25 cellular contexts compared by ENCODE assay signal in genomic region chr21:27740084-27740483, GRCh38.
"Had no signal": no experiment of that assay in that cellular context is flagged by ENCODE, and none has a peak within 500 bp of the region (broad histone marks: within the 10 kb centered on the region; RNA-seq: fewer than 3 reads in every experiment).

No MANE protein-coding gene starts in this region.

- H3K4me1 ChIP-seq: gastrocnemius medialis, lower lobe of right lung, pancreas, psoas muscle, upper lobe of right lung had no signal

- H3K27me3 ChIP-seq: gastrocnemius medialis, hepatocyte, pancreas, stomach, tibial artery, upper lobe of right lung had no signal

- H3K36me3 ChIP-seq: gastrocnemius medialis, lower lobe of right lung, pancreas, stomach, tibial artery, upper lobe of right lung had no signal

- H3K9me3 ChIP-seq: gastrocnemius medialis, lower lobe of right lung, pancreas, psoas muscle, stomach, tibial artery, upper lobe of right lung had no signal

- ATAC-seq: activated naive CD4-positive, alpha-beta T cell treated with anti-CD3 and anti-CD28 coated beads, Interleukin-2, amount 50 U/mL, for 72 hours; activated T-cell treated with anti-CD3 and anti-CD28 coated beads, Interleukin-2, amount 50 U/mL, for 72 hours; gastrocnemius medialis; left colon; pancreas; psoas muscle; stimulated activated naive B cell treated with anti-CD40 and anti-IgM and Interleukin-4, amounts not matched to agents 10 μg/mL and 1 μg/mL and 100 μg/mL, for 72 hours; T-helper 17 cell; upper lobe of right lung had no signal

- H3K79me2 ChIP-seq: hepatocyte had no signal

- H3K4me3 ChIP-seq: gastrocnemius medialis, hepatocyte, lower lobe of right lung, pancreas, psoas muscle, stomach, tibial artery, upper lobe of right lung had no signal

- H3K27ac ChIP-seq: epithelial cell of prostate, gastrocnemius medialis, hepatocyte, lower lobe of right lung, pancreas, psoas muscle, stomach, tibial artery, upper lobe of right lung had no signal

- DNase-seq: activated CD4-positive, alpha-beta T cell treated with anti-CD3 and anti-CD28 coated beads for 4 hours; activated CD4-positive, alpha-beta T cell treated with anti-CD3 and anti-CD28 coated beads, Interleukin-2, amount 50 U/mL, for 4 hours; activated CD4-positive, CD25-positive, alpha-beta regulatory T cell; activated naive CD4-positive, alpha-beta T cell; activated T-cell treated with anti-CD3 and anti-CD28 coated beads for 4 hours; activated T-cell treated with anti-CD3 and anti-CD28 coated beads, Interleukin-2, amount 50 U/mL, for 72 hours; effector CD8-positive, alpha-beta T cell; gastrocnemius medialis; islet precursor cell; left colon; lower lobe of right lung; mesendoderm; pancreas; psoas muscle; stimulated activated CD4-positive, alpha-beta T cell treated with anti-CD3 and anti-CD28 coated beads, Interleukin-15, amount 100 ng/mL, for 24 hours; stimulated activated CD4-positive, alpha-beta T cell treated with anti-CD3 and anti-CD28 coated beads, Interleukin-2, amount 100 ng/mL, for 24 hours; stimulated activated naive B cell treated with anti-CD40 and anti-IgM and Interleukin-4, amounts not matched to agents 10 μg/mL and 1 μg/mL and 100 μg/mL, for 72 hours; stomach; T-helper 17 cell; T1000; tibial artery; upper lobe of right lung had no signal

- H3K4me2 ChIP-seq: hepatocyte had no signal

- H2AFZ ChIP-seq: hepatocyte had no signal
